ENCODE assay signal across 21 cellular contexts in the genomic region with DNA sequence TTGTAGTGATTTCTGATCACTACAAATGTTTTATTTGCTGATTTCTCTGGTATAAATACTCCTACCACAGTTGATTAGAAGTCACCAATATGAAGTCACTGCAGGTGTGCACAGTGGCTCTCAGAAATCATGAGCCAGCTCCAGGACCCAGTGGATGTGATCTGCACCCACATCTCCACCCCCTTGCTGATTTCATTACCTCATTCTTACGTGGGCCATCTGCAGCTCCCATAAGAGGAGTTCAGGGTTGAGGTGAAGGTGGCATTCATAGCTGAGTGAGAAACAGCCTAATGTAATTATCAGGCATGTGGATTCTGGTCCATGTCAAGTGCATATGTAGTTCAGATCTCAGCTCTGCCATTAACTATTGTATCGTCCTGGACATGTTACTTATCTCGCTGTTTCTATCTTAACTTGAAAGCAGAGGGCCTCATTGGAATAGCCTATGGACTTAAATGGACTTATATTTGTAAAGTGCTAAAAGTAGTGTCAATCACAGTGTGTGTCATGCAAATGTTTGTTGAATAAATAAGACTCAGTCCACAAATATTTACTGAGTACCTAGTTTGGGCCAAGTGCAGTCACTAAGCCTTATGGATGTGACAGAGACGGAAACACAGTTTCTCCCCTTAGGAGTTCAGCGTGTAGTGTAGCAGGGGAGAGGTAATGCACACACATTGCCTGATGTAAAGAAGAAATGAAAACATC. TPM values are rescaled to one million over a fixed set of nuclear protein-coding genes. Genes with fewer than 3 reads are reported as not detected.
DNase-seq lines count a peak whose midpoint lies in the region; ATAC-seq, FAIRE-seq and TF ChIP-seq lines count a peak whose summit lies in the region.
"Had no signal": no experiment of that assay in that cellular context is flagged by ENCODE, and none has a peak within 500 bp of the region (broad histone marks: within the 10 kb centered on the region; RNA-seq: fewer than 3 reads in every experiment).

No MANE protein-coding gene starts in this region.

- no peak overlapping the region for H3K4me3 ChIP-seq in A549
- H3K4me3 ChIP-seq in LNCaP clone FGC (ENCODE audit: low read depth, low read length): no peak overlapping the region
- H3K4me3 ChIP-seq in Panc1 (ENCODE audit: low read depth in 2 of 2, low read length in 2 of 2): no peak overlapping the region
- H3K4me3 ChIP-seq in tibial artery: no peak overlapping the region
- no peak overlapping the region for H3K4me3 ChIP-seq in A673 (ENCODE audit: low read depth, low read length, poor library complexity, severe bottlenecking)
- H3K4me3 ChIP-seq: MG63, Peyer's patch, SJSA1 had no signal

- intact Hi-C loops in CD4-positive, alpha-beta T cell (cut with DNase I, micrococcal nuclease): no loop called here
- intact Hi-C loops in Panc1 (cut with micrococcal nuclease; ENCODE audit: unreplicated experiment) (no loop called here), tibial artery (cut with DNase I; ENCODE audit: low total_unique reads) (no loop called here), A673 (cut with micrococcal nuclease; ENCODE audit: unreplicated experiment) (loop anchor here (10.0 kb wide), 1 partner anchor 496 kb away; no protein-coding TSS in a partner anchor)

- no peaks in the 10 kb centered on the region for H3K9me3 ChIP-seq in A549
- no peaks in the 10 kb centered on the region for H3K9me3 ChIP-seq in CD4-positive, alpha-beta T cell (ENCODE audit: control insufficient read depth, low read length)
- H3K9me3 ChIP-seq in Panc1 (ENCODE audit: control insufficient read depth, insufficient read depth, low read depth, low read length): no peaks in the 10 kb centered on the region
- H3K9me3 ChIP-seq in tibial artery: no peaks in the 10 kb centered on the region
- no peaks in the 10 kb centered on the region for H3K9me3 ChIP-seq in A673 (ENCODE audit: low read depth, low read length, poor library complexity, severe bottlenecking)
- H3K9me3 ChIP-seq: MG63, Peyer's patch, SJSA1 had no signal

- BruUV-seq in Panc1 (replicated peaks; lab: Mats Ljungman, UMichigan): no TSS peak
- BruUV-seq in A673 (replicated peaks; lab: Mats Ljungman, UMichigan): no TSS peak

- CTCF ChIA-PET in A549 (lab: Yijun Ruan, JAX) (no interaction called here), Panc1 (lab: Charles Lee) (no interaction called here), A673 (lab: Charles Lee) (no interaction called here)
- CTCF ChIA-PET in CD4-positive, alpha-beta T cell (lab: Charles Lee): no interaction called here

- ATAC-seq in A549 (peak; percentile 56 to 61; a peak in 5 of 6 replicates), Panc1 (peak; percentile 88)
- ATAC-seq in CD4-positive, alpha-beta T cell (ENCODE audit: poor library complexity): peak; percentile 29

- no peaks in the 10 kb centered on the region for H3K27me3 ChIP-seq in CD4-positive, alpha-beta T cell (ENCODE audit: control insufficient read depth, insufficient read depth, low read length)
- H3K27me3 ChIP-seq in Panc1 (ENCODE audit: control insufficient read depth, insufficient read depth, low read length) (no peaks in the 10 kb centered on the region), tibial artery (no peaks in the 10 kb centered on the region), A673 (replicated peaks; ENCODE audit: insufficient read depth, low read depth, low read length, poor library complexity) (no peaks in the 10 kb centered on the region)
- H3K27me3 ChIP-seq: Peyer's patch, SJSA1 had no signal

- no peaks in the 10 kb centered on the region for H3K9me3 Mint-ChIP-seq in CD4-positive, alpha-beta T cell

- POLR2A ChIA-PET in A549 (lab: Yijun Ruan, JAX) (no interaction called here), Panc1 (lab: Charles Lee) (interaction anchor here (0.6 kb wide), 1 partner anchor 14 kb away, joined by 3 read pairs; no protein-coding TSS in a partner anchor), A673 (lab: Charles Lee; ENCODE audit: low non-redundant PET) (no interaction called here)
- POLR2A ChIA-PET in CD4-positive, alpha-beta T cell (lab: Charles Lee): no interaction called here

- WGBS in A549 (ENCODE audit: missing lambda C conversion rate): 23% methylated on average over 5 of the region's 5 CpGs

- no peak for FAIRE-seq in A549 (lab: Jason Lieb, UNC)

- no peaks in the 10 kb centered on the region for H3K27me3 Mint-ChIP-seq in CD4-positive, alpha-beta T cell

- no peak for TF ChIP-seq RAD21 in A549 (conservative IDR thresholded peaks at IDR 0.05 in 1 of 2, IDR thresholded peaks at IDR 0.05 in 1 of 2)

- TF ChIP-seq CTCF in A549 (IDR thresholded peaks at IDR 0.05): no peak
- TF ChIP-seq CTCF in CD4-positive, alpha-beta T cell (IDR thresholded peaks at IDR 0.05): no peak
- TF ChIP-seq CTCF in LNCaP clone FGC (IDR thresholded peaks at IDR 0.05; ENCODE audit: control insufficient read depth, extremely low read depth, insufficient read depth): no peak
- TF ChIP-seq CTCF in Panc1 (IDR thresholded peaks at IDR 0.05): no peak
- no peak for TF ChIP-seq CTCF in tibial artery (IDR thresholded peaks at IDR 0.05)
- TF ChIP-seq CTCF in A673 (conservative IDR thresholded peaks at IDR 0.05; ENCODE audit: low read depth, low read length): no peak

- H3K36me3 ChIP-seq in Panc1 (ENCODE audit: control insufficient read depth, insufficient read depth, low read length) (no peaks in the 10 kb centered on the region), tibial artery (no peaks in the 10 kb centered on the region), A673 (ENCODE audit: insufficient read depth, low read length, poor library complexity, severe bottlenecking) (no peaks in the 10 kb centered on the region)
- H3K36me3 ChIP-seq: MG63, Peyer's patch, SJSA1 had no signal

- H3K4me1 ChIP-seq in A549: no peaks in the 10 kb centered on the region
- H3K4me1 ChIP-seq in Panc1 (ENCODE audit: control insufficient read depth, insufficient read depth, low read length): 0 out of 2 replicates have a peak, but pooled peaks cover 2% of the 10 kb centered on the region
- no peaks in the 10 kb centered on the region for H3K4me1 ChIP-seq in tibial artery
- peaks cover 8% of the 10 kb centered on the region for H3K4me1 ChIP-seq in A673 (ENCODE audit: insufficient read depth, low read length, poor library complexity, severe bottlenecking)
- H3K4me1 ChIP-seq: Peyer's patch, SJSA1 had no signal

- no peak overlapping the region for H3K4me3 Mint-ChIP-seq in CD4-positive, alpha-beta T cell
- H3K4me3 Mint-ChIP-seq: IgD-negative memory B cell had no signal

- peaks cover 8% of the 10 kb centered on the region for H3K4me1 Mint-ChIP-seq in CD4-positive, alpha-beta T cell (ENCODE audit: low read depth)

- H3K27ac Mint-ChIP-seq in CD4-positive, alpha-beta T cell: no peak overlapping the region
- H3K27ac Mint-ChIP-seq: IgD-negative memory B cell had no signal

- H3K36me3 Mint-ChIP-seq in CD4-positive, alpha-beta T cell (ENCODE audit: low read depth): no peaks in the 10 kb centered on the region

- TF ChIP-seq POLR2A in A549 (IDR thresholded peaks at IDR 0.05; ENCODE audit: low read length): no peak

- in situ Hi-C loops in Panc1 (cut with HindIII; ENCODE audit: low pct_unique_long_range_greater_than_20kb, low sequenced_read_pairs): no loop called here

- H3K4me2 ChIP-seq in A549: no peak overlapping the region

- H3K27ac ChIP-seq in A549 (no peak overlapping the region), Panc1 (ENCODE audit: low read length) (no peak overlapping the region), tibial artery (no peak overlapping the region), A673 (ENCODE audit: low read depth, low read length, poor library complexity, severe bottlenecking) (no peak overlapping the region)
- H3K27ac ChIP-seq in CD4-positive, alpha-beta T cell (ENCODE audit: low read depth, low read length): no peak overlapping the region
- H3K27ac ChIP-seq: C4-2B, Peyer's patch, SJSA1 had no signal

- no peak for TF ChIP-seq EP300 in A549 (IDR thresholded peaks at IDR 0.05)

- DNase-seq in A549 (ENCODE audit: low read depth in 1 of 2, low spot score in 1 of 2) (peak in 1 of 2 experiments; percentile 7), LNCaP clone FGC (ENCODE audit: low read depth) (peak; percentile 89), Panc1 (ENCODE audit: low read depth, low spot score) (peak; percentile 67), NCI-H345 treated with DMSO at 0.1 percent for 48 hours (lab: John Stamatoyannopoulos, UW; ENCODE audit: unreplicated experiment) (no peak), dermis blood vessel endothelial cell (no peak), tibial artery (no peak), A673 (ENCODE audit: low spot score) (no peak)
- no peak for DNase-seq in CD4-positive, alpha-beta T cell
- DNase-seq: ACHN; Kasumi-1; MG63; NCI-H1048; NCI-H1436 treated with DMSO at 0.1 percent for 48 hours; NCI-H2029 treated with DMSO at 0.1 percent for 48 hours; NCI-H226; NK-92 treated with Interleukin-12 subunit alpha and Interleukin-12 subunit beta, amount 100 ng/mL, for 24 hours; Peyer's patch; T-helper 2 cell had no signal

TF ChIP-seq in A549, 52 proteins besides CTCF, POLR2A, EP300 and RAD21 (continues in another document):
- TF ChIP-seq BCL3 (IDR thresholded peaks at IDR 0.05): no peak
- no peak for TF ChIP-seq ZFP36 (IDR thresholded peaks at IDR 0.05; ENCODE audit: borderline replicate concordance, partially characterized antibody)
- no peak for TF ChIP-seq TFCP2L1 (CRISPR knock-in tag; IDR thresholded peaks at IDR 0.05)

RNA-seq across cellular contexts. Expression of gene ZKSCAN2, which starts 40.7 kb away (rescaled TPM):
- 3.4 and 3.8 TPM in 2 replicates for polyA plus RNA-seq in A549 (2011; rRNA removed)
- polyA plus RNA-seq in A549 (2012; cell fraction: cytosol; rRNA removed): 0.86 and 1.0 TPM in 2 replicates
- 1.1 and 1.6 TPM in 2 replicates for polyA plus RNA-seq in A549 (2012; cell fraction: nucleus; rRNA removed)
- 2.0 to 2.3 TPM (median 2.0 TPM) in 3 replicates for polyA plus RNA-seq in A549 (2017; fragmentation: RNase III; extraction: RNeasy Plus Mini Kit Qiagen cat#74134 plus additional on column Dnase treatment)
- polyA minus RNA-seq in A549 (2011; rRNA and poly(A)+ RNA removed): 10.1 and 10.4 TPM in 2 replicates
- total RNA-seq in CD4-positive, alpha-beta T cell: 10 to 100 TPM in 1 of 2 experiments, 1 to 10 TPM in 1; 9.5 to 10.2 TPM
- total RNA-seq in Panc1 (2021; ENCODE audit: unreplicated experiment): 11.4 TPM
- 3.8 TPM for polyA plus RNA-seq in Panc1 (2012; ENCODE audit: insufficient read length)
- total RNA-seq in dermis blood vessel endothelial cell: 3.7 and 4.8 TPM in 2 replicates
- 16.4 and 17.0 TPM in 2 replicates for total RNA-seq in A673 (2021)

Comparison
In these comparisons a context has a peak if more than half of its experiments do, and no peak if none do; other contexts are left out.
1. ATAC-seq: peak in every context shown above with its lines; median percentile 88 in Panc1; 58 in A549; 29 in CD4-positive, alpha-beta T cell.
2. DNase-seq: peak in LNCaP clone FGC (single experiment) and Panc1 (single experiment); none in CD4-positive, alpha-beta T cell (0 of 10), NCI-H345 treated with DMSO at 0.1 percent for 48 hours (single experiment), dermis blood vessel endothelial cell (single experiment), tibial artery (0 of 2) and A673 (single experiment).